Comparison of ENCODE assay signal across 12 cellular contexts in the genomic region with DNA sequence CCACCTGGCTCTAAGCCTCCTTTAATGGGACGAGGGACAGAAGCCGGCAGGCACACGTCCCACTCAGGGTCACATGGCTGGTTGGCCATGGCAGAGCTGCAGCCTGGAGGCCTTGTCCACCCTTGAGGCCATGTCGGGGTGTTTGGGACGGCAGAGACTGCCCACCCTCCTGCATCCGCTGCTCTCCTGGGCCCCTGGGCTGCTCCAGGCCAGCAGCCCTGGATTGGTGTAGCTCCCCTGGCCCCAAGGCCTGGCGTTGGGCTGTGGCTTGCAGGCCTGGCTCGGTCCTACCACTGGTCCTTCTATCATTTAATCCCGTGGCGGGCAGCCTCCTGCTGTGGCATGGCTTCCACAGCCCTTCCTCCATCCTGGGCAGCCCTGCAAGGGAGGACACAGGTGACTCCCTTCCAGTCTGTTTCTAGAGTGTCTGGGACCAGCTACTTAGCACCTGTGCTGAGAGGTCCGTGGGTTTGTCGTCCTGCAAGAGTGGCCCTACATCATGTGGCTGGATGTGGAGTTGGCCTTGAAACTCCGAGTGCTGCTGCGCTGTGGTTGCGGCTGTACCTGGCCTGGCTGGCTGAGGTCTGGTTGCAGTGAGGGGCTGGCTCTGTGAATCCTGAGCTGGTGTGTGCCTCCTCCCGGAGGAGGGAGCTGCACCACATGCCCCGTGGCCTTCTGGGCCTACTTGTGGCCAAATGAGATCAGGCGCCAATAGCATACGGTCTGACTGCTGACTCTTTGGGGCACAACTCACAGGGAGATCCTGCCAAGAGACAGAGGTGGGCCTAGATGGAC.
"Had no signal": no experiment of that assay in that cellular context is flagged by ENCODE, and none has a peak within 500 bp of the region (broad histone marks: within the 10 kb centered on the region; RNA-seq: fewer than 3 reads in every experiment).

No MANE protein-coding gene starts in this region.

- H3K36me3 Mint-ChIP-seq: WTC11 had no signal

- H3K4me1 ChIP-seq: left lung had no signal

- H3K4me3 Mint-ChIP-seq: activated CD8-positive, alpha-beta T cell treated with anti-CD3 and anti-CD28 coated beads, Interleukin-2, amount 10 ng/mL, durations not matched to agents 7 days and 5 days; stimulated activated naive CD8-positive, alpha-beta T cell treated with anti-CD3 and anti-CD28 coated beads, Interleukin-15, Interleukin-2, amounts not matched to agents 100 ng/mL and 50 ng/mL, for 24 hours; T-helper 1 cell treated with Interleukin-12 subunit alpha and Interleukin-12 subunit beta and Interleukin-4 antibody, amounts not matched to agents 30 μg/mL and 1 μg/mL, for 36 hours; WTC11 had no signal

- H3K27me3 ChIP-seq: adrenal gland, esophagus muscularis mucosa, left lung had no signal

- H3K9me3 ChIP-seq: adrenal gland, esophagus muscularis mucosa, left lung had no signal

- H3K36me3 ChIP-seq: adrenal gland, brain microvascular endothelial cell, esophagus muscularis mucosa, left lung had no signal

- H3K4me3 ChIP-seq: adrenal gland, esophagus muscularis mucosa, left lung had no signal

- H3K27ac ChIP-seq: brain microvascular endothelial cell, esophagus muscularis mucosa, left lung had no signal

- H3K9me3 Mint-ChIP-seq: stimulated activated naive CD8-positive, alpha-beta T cell treated with anti-CD3 and anti-CD28 coated beads, Interleukin-15, Interleukin-2, amounts not matched to agents 100 ng/mL and 50 ng/mL, for 24 hours; T-helper 1 cell treated with Interleukin-12 subunit alpha and Interleukin-12 subunit beta and Interleukin-4 antibody, amounts not matched to agents 30 μg/mL and 1 μg/mL, for 36 hours; WTC11 had no signal

- ATAC-seq: activated CD8-positive, alpha-beta T cell treated with anti-CD3 and anti-CD28 coated beads, Interleukin-2, amount 10 ng/mL, durations not matched to agents 7 days and 5 days; WTC11 had no signal

- H3K27ac Mint-ChIP-seq: activated CD8-positive, alpha-beta T cell treated with anti-CD3 and anti-CD28 coated beads, Interleukin-2, amount 10 ng/mL, durations not matched to agents 7 days and 5 days; stimulated activated naive CD8-positive, alpha-beta T cell treated with anti-CD3 and anti-CD28 coated beads, Interleukin-15, Interleukin-2, amounts not matched to agents 100 ng/mL and 50 ng/mL, for 24 hours; T-helper 1 cell treated with Interleukin-12 subunit alpha and Interleukin-12 subunit beta and Interleukin-4 antibody, amounts not matched to agents 30 μg/mL and 1 μg/mL, for 36 hours; WTC11 had no signal

- DNase-seq: activated CD4-positive, alpha-beta T cell treated with anti-CD3 and anti-CD28 coated beads for 48 hours; activated CD8-positive, alpha-beta T cell treated with anti-CD3 and anti-CD28 coated beads, Interleukin-2, amount 10 ng/mL, durations not matched to agents 7 days and 5 days; activated naive CD4-positive, alpha-beta T cell treated with anti-CD3 and anti-CD28 coated beads, Interleukin-2, amount 50 U/mL, for 16 hours; brain microvascular endothelial cell; glutamatergic neuron; left lung; stimulated activated CD4-positive, alpha-beta T cell treated with anti-CD3 and anti-CD28 coated beads, Interleukin-4, amount 100 ng/mL, for 1 hour had no signal
